11 cellular contexts compared by ENCODE assay signal in genomic region chr4:118760092-118760491, GRCh38.
DNase-seq lines count a peak whose midpoint lies in the region; ATAC-seq and TF ChIP-seq lines count a peak whose summit lies in the region.
"Had no signal": no experiment of that assay in that cellular context is flagged by ENCODE, and none has a peak within 500 bp of the region (broad histone marks: within the 10 kb centered on the region; RNA-seq: fewer than 3 reads in every experiment).

No MANE protein-coding gene starts in this region.

- H3K4me1 ChIP-seq in DOHH2 (ENCODE audit: control insufficient read depth, low read length): peaks cover 72% of the 10 kb centered on the region
- H3K4me1 ChIP-seq in OCI-LY7 (ENCODE audit: insufficient read depth, low read length, poor library complexity, severe bottlenecking): peaks cover 73% of the 10 kb centered on the region

- H3K79me2 ChIP-seq in DOHH2 (ENCODE audit: control insufficient read depth, low read length) (peaks cover 12% of the 10 kb centered on the region), OCI-LY7 (ENCODE audit: insufficient read depth, low read depth, low read length) (peaks cover 36% of the 10 kb centered on the region; the same call in 1 of the 2 replicates)

- peak overlapping the region; percentile 43; the same call in 1 of the 2 replicates for H2AFZ ChIP-seq in OCI-LY7 (ENCODE audit: low read length)

- intact Hi-C loops in OCI-LY7 (cut with micrococcal nuclease; ENCODE audit: unreplicated experiment): loop anchor here (1.0 to 10.0 kb wide), 4 partner anchors 75 to 475 kb away; partner anchors contain the start of genes METTL14, SEC24D and USP53
- intact Hi-C loops in activated CD4-positive, alpha-beta memory T cell treated with anti-CD3 and anti-CD28 coated beads for 36 hours (cut with micrococcal nuclease): no loop called here

- peak; percentile 34 for ATAC-seq in GM19467 (IDR thresholded peaks at IDR 0.05; ENCODE audit: unreplicated experiment)
- peak; percentile 34 for ATAC-seq in HG02981 (IDR thresholded peaks at IDR 0.05; ENCODE audit: unreplicated experiment)
- ATAC-seq: activated CD8-positive, alpha-beta memory T cell treated with anti-CD3 and anti-CD28 coated beads, Interleukin-2, amount 10 ng/mL, durations not matched to agents 7 days and 5 days had no signal

- no peaks in the 10 kb centered on the region for H3K27me3 ChIP-seq in DOHH2 (ENCODE audit: control insufficient read depth, low read length)

- CTCF ChIA-PET in OCI-LY7 (lab: Charles Lee; ENCODE audit: unreplicated experiment): interaction anchor here (0.5 kb wide), 1 partner anchor 75 kb away, joined by 3 read pairs; no protein-coding TSS in a partner anchor
- CTCF ChIA-PET in activated CD4-positive, alpha-beta memory T cell treated with anti-CD3 and anti-CD28 coated beads for 36 hours (lab: Charles Lee): interaction anchor here (1.0 to 1.2 kb wide), 2 partner anchors 12 to 131 kb away, joined by 3 read pairs; no protein-coding TSS in a partner anchor

- peaks cover 22% of the 10 kb centered on the region for H3F3A ChIP-seq in DOHH2 (ENCODE audit: control insufficient read depth, insufficient read depth)

- H3K27ac Mint-ChIP-seq in activated CD4-positive, alpha-beta memory T cell treated with anti-CD3 and anti-CD28 coated beads for 36 hours: no peak overlapping the region
- no peak overlapping the region for H3K27ac Mint-ChIP-seq in endothelial cell (ENCODE audit: unreplicated experiment)
- H3K27ac Mint-ChIP-seq: activated CD8-positive, alpha-beta memory T cell treated with anti-CD3 and anti-CD28 coated beads, Interleukin-2, amount 10 ng/mL, durations not matched to agents 7 days and 5 days had no signal

- H3K27ac ChIP-seq in DOHH2 (ENCODE audit: low read depth, low read length) (peak overlapping the region; percentile 88), OCI-LY7 (ENCODE audit: low read depth, low read length, poor library complexity, severe bottlenecking) (peak overlapping the region; percentile 96)
- H3K27ac ChIP-seq: SK-N-MC had no signal

- H3K36me3 Mint-ChIP-seq in activated CD4-positive, alpha-beta memory T cell treated with anti-CD3 and anti-CD28 coated beads for 36 hours: peaks cover 39% of the 10 kb centered on the region
- peaks cover 29% of the 10 kb centered on the region for H3K36me3 Mint-ChIP-seq in endothelial cell (ENCODE audit: low read depth, unreplicated experiment)

- H3K4me3 Mint-ChIP-seq in activated CD4-positive, alpha-beta memory T cell treated with anti-CD3 and anti-CD28 coated beads for 36 hours: no peak overlapping the region
- no peak overlapping the region for H3K4me3 Mint-ChIP-seq in endothelial cell (ENCODE audit: unreplicated experiment)
- H3K4me3 Mint-ChIP-seq: activated CD8-positive, alpha-beta memory T cell treated with anti-CD3 and anti-CD28 coated beads, Interleukin-2, amount 10 ng/mL, durations not matched to agents 7 days and 5 days had no signal

- H4K20me1 ChIP-seq in DOHH2 (ENCODE audit: control insufficient read depth, insufficient read depth, low read depth, low read length) (no peaks in the 10 kb centered on the region), OCI-LY7 (ENCODE audit: insufficient read depth, low read length) (no peaks in the 10 kb centered on the region)

- H3K4me3 ChIP-seq in DOHH2 (ENCODE audit: low read length) (peak overlapping the region; percentile 75), OCI-LY7 (ENCODE audit: low read depth, low read length, poor library complexity, severe bottlenecking) (peak overlapping the region; percentile 68)
- H3K4me3 ChIP-seq: SK-N-MC had no signal

- H3K9me3 ChIP-seq in DOHH2 (ENCODE audit: control insufficient read depth, insufficient read depth, low read length): no peaks in the 10 kb centered on the region
- no peaks in the 10 kb centered on the region for H3K9me3 ChIP-seq in OCI-LY7 (ENCODE audit: low read length)

- POLR2A ChIA-PET in OCI-LY7 (lab: Charles Lee): interaction anchor here (0.6 to 2.0 kb wide), 5 partner anchors 15 to 77 kb away, joined by 3 to 8 read pairs (median 4); no protein-coding TSS in a partner anchor
- POLR2A ChIA-PET in activated CD4-positive, alpha-beta memory T cell treated with anti-CD3 and anti-CD28 coated beads for 36 hours (lab: Charles Lee): no interaction called here

- H3K9me3 Mint-ChIP-seq in activated CD4-positive, alpha-beta memory T cell treated with anti-CD3 and anti-CD28 coated beads for 36 hours: no peaks in the 10 kb centered on the region
- no peaks in the 10 kb centered on the region for H3K9me3 Mint-ChIP-seq in endothelial cell (ENCODE audit: unreplicated experiment)

- H3K36me3 ChIP-seq in DOHH2 (ENCODE audit: control insufficient read depth, low read length) (peaks cover 33% of the 10 kb centered on the region), OCI-LY7 (ENCODE audit: insufficient read depth, low read length) (peaks cover 47% of the 10 kb centered on the region)

- H3K27me3 Mint-ChIP-seq in activated CD4-positive, alpha-beta memory T cell treated with anti-CD3 and anti-CD28 coated beads for 36 hours: no peaks in the 10 kb centered on the region
- H3K27me3 Mint-ChIP-seq in endothelial cell (ENCODE audit: unreplicated experiment): peaks cover 1% of the 10 kb centered on the region
- H3K27me3 Mint-ChIP-seq: activated CD8-positive, alpha-beta memory T cell treated with anti-CD3 and anti-CD28 coated beads, Interleukin-2, amount 10 ng/mL, durations not matched to agents 7 days and 5 days had no signal

- DNase-seq in OCI-LY7 (ENCODE audit: low spot score) (peak; percentile 66), SW480 (ENCODE audit: low spot score) (no peak), endothelial cell (ENCODE audit: low spot score) (no peak), GM10266 (ENCODE audit: extremely low spot score) (no peak)
- DNase-seq in activated CD4-positive, alpha-beta memory T cell treated with anti-CD3 and anti-CD28 coated beads for 36 hours: no peak
- DNase-seq: activated CD8-positive, alpha-beta memory T cell treated with anti-CD3 and anti-CD28 coated beads, Interleukin-2, amount 10 ng/mL, durations not matched to agents 7 days and 5 days; stimulated activated CD4-positive, alpha-beta T cell treated with anti-CD3 and anti-CD28 coated beads, Interleukin-2, amount 100 ng/mL, for 48 hours had no signal

- TSS peak; percentile 69 for BruUV-seq in OCI-LY7 (replicated peaks; lab: Mats Ljungman, UMichigan)

- no peaks in the 10 kb centered on the region for H3K4me1 Mint-ChIP-seq in activated CD4-positive, alpha-beta memory T cell treated with anti-CD3 and anti-CD28 coated beads for 36 hours (ENCODE audit: low read depth)
- no peaks in the 10 kb centered on the region for H3K4me1 Mint-ChIP-seq in endothelial cell (ENCODE audit: unreplicated experiment)

- H3K4me2 ChIP-seq in DOHH2 (ENCODE audit: low read length) (peak overlapping the region; percentile 84), OCI-LY7 (ENCODE audit: low read length) (peak overlapping the region; percentile 97)

- H3K9me2 ChIP-seq in DOHH2 (replicated peaks; ENCODE audit: control insufficient read depth, low read length) (no peaks in the 10 kb centered on the region), OCI-LY7 (ENCODE audit: insufficient read depth, low read length) (no peaks in the 10 kb centered on the region)

- TF ChIP-seq CTCF in DOHH2 (IDR thresholded peaks at IDR 0.05; ENCODE audit: low read depth, low read length, poor library complexity, severe bottlenecking): no peak
- TF ChIP-seq CTCF in OCI-LY7 (conservative IDR thresholded peaks at IDR 0.05; ENCODE audit: low read length): no peak
- TF ChIP-seq CTCF in endothelial cell (IDR thresholded peaks at IDR 0.05; ENCODE audit: unreplicated experiment): no peak
- TF ChIP-seq CTCF in GM10266 (IDR thresholded peaks at IDR 0.05; ENCODE audit: control insufficient read depth, insufficient read depth, low read depth, missing control alignments): no peak
